Comparison of ENCODE assay signal across 18 cellular contexts in genomic region chr6:18530201-18530600, GRCh38.
DNase-seq lines count a peak whose midpoint lies in the region; ATAC-seq and TF ChIP-seq lines count a peak whose summit lies in the region.
"Had no signal": no experiment of that assay in that cellular context is flagged by ENCODE, and none has a peak within 500 bp of the region (broad histone marks: within the 10 kb centered on the region; RNA-seq: fewer than 3 reads in every experiment).

No MANE protein-coding gene starts in this region.

- H3K4me2 ChIP-seq in H9 (ENCODE audit: insufficient read depth, insufficient read length, low read length) = no peak overlapping the region
- H3K4me2 ChIP-seq in GM23338 = no peak overlapping the region
- H3K4me2 ChIP-seq: BLaER1 treated with 17β-estradiol and CSF1 and Interleukin-3, amounts not matched to agents 10 nM and 100 nM had no signal

- no peak overlapping the region for H3K9ac ChIP-seq in H9 (ENCODE audit: extremely low read depth, insufficient read length, low read length)
- H3K9ac ChIP-seq: BLaER1 treated with 17β-estradiol and CSF1 and Interleukin-3, amounts not matched to agents 10 nM and 100 nM had no signal

- H3K27ac ChIP-seq in A673 (ENCODE audit: low read depth, low read length, poor library complexity, severe bottlenecking) (peak overlapping the region; percentile 82), H9 (ENCODE audit: insufficient read length, low read depth, low read length) (no peak overlapping the region), esophagus muscularis mucosa (replicated peaks in 1 of 4) (no peak overlapping the region), sigmoid colon (no peak overlapping the region), GM23338 (ENCODE audit: low read depth) (no peak overlapping the region)
- H3K27ac ChIP-seq: BLaER1 treated with 17β-estradiol and CSF1 and Interleukin-3, amounts not matched to agents 10 nM and 100 nM had no signal

- no peak for ATAC-seq in GM23338

- no peaks in the 10 kb centered on the region for H3K36me3 ChIP-seq in A673 (ENCODE audit: insufficient read depth, low read length, poor library complexity, severe bottlenecking)
- no peaks in the 10 kb centered on the region for H3K36me3 ChIP-seq in esophagus muscularis mucosa
- no peaks in the 10 kb centered on the region for H3K36me3 ChIP-seq in sigmoid colon
- no peaks in the 10 kb centered on the region for H3K36me3 ChIP-seq in GM23338 (ENCODE audit: insufficient read depth)
- H3K36me3 ChIP-seq: BLaER1 treated with 17β-estradiol and CSF1 and Interleukin-3, amounts not matched to agents 10 nM and 100 nM had no signal

- H3K27me3 Mint-ChIP-seq in H9 (ENCODE audit: low read depth) (no peaks in the 10 kb centered on the region), GM23338 (ENCODE audit: insufficient read depth, low read depth, poor library complexity) (no peaks in the 10 kb centered on the region)

- H2BK120ac ChIP-seq in H9 (ENCODE audit: low read depth, low read length, poor library complexity, severe bottlenecking) = no peak overlapping the region

- no TSS peak for BruUV-seq in A673 (replicated peaks; lab: Mats Ljungman, UMichigan)

- no peak overlapping the region for H3K23ac ChIP-seq in H9 (ENCODE audit: insufficient read length, low read depth, low read length)

- H3K4me3 ChIP-seq in A673 (ENCODE audit: low read depth, low read length, poor library complexity, severe bottlenecking) = no peak overlapping the region
- no peak overlapping the region for H3K4me3 ChIP-seq in esophagus muscularis mucosa
- H3K4me3 ChIP-seq in sigmoid colon = no peak overlapping the region
- no peak overlapping the region for H3K4me3 ChIP-seq in GM23338
- H3K4me3 ChIP-seq: BLaER1 treated with 17β-estradiol and CSF1 and Interleukin-3, amounts not matched to agents 10 nM and 100 nM had no signal

- H4K91ac ChIP-seq in H9 (ENCODE audit: insufficient read length, low read depth, low read length) = no peak overlapping the region

- H3K14ac ChIP-seq in H9 (ENCODE audit: insufficient read depth, low read length) = no peak overlapping the region

- H3K4me3 Mint-ChIP-seq in H9 (no peak overlapping the region), GM23338 (no peak overlapping the region)
- H3K4me3 Mint-ChIP-seq: B cell; CD8-positive, alpha-beta memory T cell had no signal

- no peak overlapping the region for H2AFZ ChIP-seq in H9 (ENCODE audit: low read length)
- no peak overlapping the region for H2AFZ ChIP-seq in GM23338

- H3K23me2 ChIP-seq in H9 (ENCODE audit: insufficient read length, low read depth, low read length, poor library complexity, severe bottlenecking) = no peaks in the 10 kb centered on the region

- CTCF ChIA-PET in A673 (lab: Charles Lee) = no interaction called here

- intact Hi-C loops in A673 (cut with micrococcal nuclease; ENCODE audit: unreplicated experiment) = loop anchor here (1.0 kb wide), 2 partner anchors 65 to 204 kb away; no protein-coding TSS in a partner anchor
- intact Hi-C loops in esophagus muscularis mucosa (cut with DNase I) = no loop called here
- intact Hi-C loops in sigmoid colon (cut with DNase I) = no loop called here

- WGBS in H9 (ENCODE audit: extremely low coverage, insufficient read length, low lambda C conversion rate) = no CpG with 5 or more reads among the region's 1 CpG
- WGBS in esophagus muscularis mucosa = 95% methylated on average over 1 of the region's 1 CpG
- WGBS in sigmoid colon, 2 donors = 73 to 90% methylated on average over 1 of the region's 1 CpG

- no peak overlapping the region for H2AK5ac ChIP-seq in H9 (ENCODE audit: insufficient read length, low read length)

- H3K4ac ChIP-seq in H9 (ENCODE audit: low read depth, low read length) = no peak overlapping the region

- TF ChIP-seq POLR2A in esophagus muscularis mucosa (IDR thresholded peaks at IDR 0.05; ENCODE audit: low read depth) = no peak
- TF ChIP-seq POLR2A in sigmoid colon (IDR thresholded peaks at IDR 0.05) = no peak

- no peak overlapping the region for H2BK15ac ChIP-seq in H9 (ENCODE audit: low read depth, low read length)

- H4K20me1 ChIP-seq in H9 (ENCODE audit: control insufficient read depth, insufficient read depth, insufficient read length) = no peaks in the 10 kb centered on the region
- no peaks in the 10 kb centered on the region for H4K20me1 ChIP-seq in GM23338 (replicated peaks; ENCODE audit: insufficient read depth)
- H4K20me1 ChIP-seq: BLaER1 treated with 17β-estradiol and CSF1 and Interleukin-3, amounts not matched to agents 10 nM and 100 nM had no signal

- peaks cover 20 to 23% of the 10 kb centered on the region in 2 experiments for H3K4me1 Mint-ChIP-seq in H9
- peaks cover 18% of the 10 kb centered on the region; the same call in 2 of the 3 replicates for H3K4me1 Mint-ChIP-seq in GM23338
- H3K4me1 Mint-ChIP-seq: B cell; CD8-positive, alpha-beta memory T cell had no signal

- H3K79me2 ChIP-seq in H9 (ENCODE audit: insufficient read depth, low read length) = no peaks in the 10 kb centered on the region
- no peaks in the 10 kb centered on the region for H3K79me2 ChIP-seq in GM23338 (replicated peaks; ENCODE audit: insufficient read depth)

- H3K9me3 Mint-ChIP-seq in H9 = no peaks in the 10 kb centered on the region
- no peaks in the 10 kb centered on the region; the same call in 2 of the 3 replicates for H3K9me3 Mint-ChIP-seq in GM23338
- H3K9me3 Mint-ChIP-seq: CD8-positive, alpha-beta memory T cell had no signal

- DNase-seq in A673 (ENCODE audit: low spot score) (peak; percentile 91), H9 (no peak), NCI-H69 (lab: John Stamatoyannopoulos, UW) (peak; percentile 16), esophagus muscularis mucosa (ENCODE audit: extremely low spot score) (peak; percentile 19), NCI-H2171 (lab: John Stamatoyannopoulos, UW) (no peak), sigmoid colon (no peak), GF-D8 (lab: John Stamatoyannopoulos, UW) (no peak), GM23338 (ENCODE audit: low spot score) (no peak)
- DNase-seq: 8988T; CD8-positive, alpha-beta memory T cell; COR-L47; DMS 273 treated with DMSO at 0.1 percent for 48 hours; DMS79; GDM1; GOT3; H7 had no signal

- H3K9me2 ChIP-seq in GM23338 (ENCODE audit: insufficient read depth) = 0 out of 2 replicates have a peak, but pooled peaks cover 3% of the 10 kb centered on the region

- H4K5ac ChIP-seq in H9 (ENCODE audit: insufficient read length, low read depth, low read length) = no peak overlapping the region

- no peak overlapping the region for H2BK20ac ChIP-seq in H9 (ENCODE audit: low read depth, low read length, poor library complexity, severe bottlenecking)

- H3K4me1 ChIP-seq in A673 (ENCODE audit: insufficient read depth, low read length, poor library complexity, severe bottlenecking) (peaks cover 44% of the 10 kb centered on the region), H9 (ENCODE audit: insufficient read depth, low read length) (peaks cover 5% of the 10 kb centered on the region), esophagus muscularis mucosa (no peaks in the 10 kb centered on the region), sigmoid colon (no peaks in the 10 kb centered on the region), GM23338 (ENCODE audit: insufficient read depth) (peaks cover 22% of the 10 kb centered on the region)
- H3K4me1 ChIP-seq: BLaER1 treated with 17β-estradiol and CSF1 and Interleukin-3, amounts not matched to agents 10 nM and 100 nM had no signal

- no peaks in the 10 kb centered on the region for H3K79me1 ChIP-seq in H9 (ENCODE audit: insufficient read depth, low read depth, low read length, poor library complexity, severe bottlenecking)

- TF ChIP-seq CTCF in A673 (conservative IDR thresholded peaks at IDR 0.05; ENCODE audit: low read depth, low read length) (no peak), H9 (conservative IDR thresholded peaks at IDR 0.05) (no peak), esophagus muscularis mucosa (IDR thresholded peaks at IDR 0.05) (no peak), sigmoid colon (IDR thresholded peaks at IDR 0.05) (no peak), GM23338 (conservative IDR thresholded peaks at IDR 0.05; ENCODE audit: low read depth in 2 of 2) (no peak)

- POLR2A ChIA-PET in A673 (lab: Charles Lee; ENCODE audit: low non-redundant PET) = no interaction called here

- H3K18ac ChIP-seq in H9 (ENCODE audit: insufficient read length, low read depth, low read length) = no peak overlapping the region

- peak overlapping the region; percentile 41 for H2BK5ac ChIP-seq in H9 (ENCODE audit: insufficient read length, low read length)

- no peak overlapping the region for H2BK12ac ChIP-seq in H9 (ENCODE audit: insufficient read length, low read depth, low read length)

- TF ChIP-seq EP300 in esophagus muscularis mucosa (IDR thresholded peaks at IDR 0.05) (no peak), sigmoid colon (IDR thresholded peaks at IDR 0.05) (no peak)

- H4K8ac ChIP-seq in H9 (replicated peaks; ENCODE audit: insufficient read length, low read depth, low read length) = no peak overlapping the region

- H3K27ac Mint-ChIP-seq in H9 = no peak overlapping the region
- H3K27ac Mint-ChIP-seq in GM23338 = no peak overlapping the region
- H3K27ac Mint-ChIP-seq: B cell; CD8-positive, alpha-beta memory T cell had no signal

- no peaks in the 10 kb centered on the region for H3F3A ChIP-seq in GM23338 (replicated peaks; ENCODE audit: low read depth)

- H3K9me3 ChIP-seq in A673 (ENCODE audit: low read depth, low read length, poor library complexity, severe bottlenecking) = no peaks in the 10 kb centered on the region
- H3K9me3 ChIP-seq in H9 (ENCODE audit: control insufficient read depth, low read depth, low read length) = no peaks in the 10 kb centered on the region
- H3K9me3 ChIP-seq in esophagus muscularis mucosa = no peaks in the 10 kb centered on the region
- H3K9me3 ChIP-seq in sigmoid colon = no peaks in the 10 kb centered on the region
- H3K9me3 ChIP-seq: BLaER1 treated with 17β-estradiol and CSF1 and Interleukin-3, amounts not matched to agents 10 nM and 100 nM had no signal

- no peak overlapping the region for H3K56ac ChIP-seq in H9 (ENCODE audit: insufficient read length, low read depth, low read length)

- no peak overlapping the region for H3T11ph ChIP-seq in H9 (ENCODE audit: low read length)

- H3K36me3 Mint-ChIP-seq in H9 (ENCODE audit: insufficient read depth in 1 of 3, low read depth in 3 of 3) = no peaks in the 10 kb centered on the region
- no peaks in the 10 kb centered on the region for H3K36me3 Mint-ChIP-seq in GM23338 (ENCODE audit: low read depth)
- H3K36me3 Mint-ChIP-seq: CD8-positive, alpha-beta memory T cell had no signal

- no peaks in the 10 kb centered on the region for H3K27me3 ChIP-seq in A673 (replicated peaks; ENCODE audit: insufficient read depth, low read depth, low read length, poor library complexity)
- H3K27me3 ChIP-seq in H9 (ENCODE audit: insufficient read depth, low read length) = no peaks in the 10 kb centered on the region
- peaks cover 0 to 4% (median 0%) of the 10 kb centered on the region in 4 donors for H3K27me3 ChIP-seq in esophagus muscularis mucosa
- H3K27me3 ChIP-seq in sigmoid colon = no peaks in the 10 kb centered on the region
- H3K27me3 ChIP-seq in GM23338 (ENCODE audit: insufficient read depth) = no peaks in the 10 kb centered on the region
- H3K27me3 ChIP-seq: BLaER1 treated with 17β-estradiol and CSF1 and Interleukin-3, amounts not matched to agents 10 nM and 100 nM had no signal

TF ChIP-seq in GM23338, 12 proteins besides CTCF, POLR2A, EP300 and RAD21 (continues in another document):
- TF ChIP-seq CREB1 (CRISPR knock-in tag; IDR thresholded peaks at IDR 0.05; ENCODE audit: low read depth) (no peak), ZNF331 (CRISPR knock-in tag; IDR thresholded peaks at IDR 0.05; ENCODE audit: low read depth) (no peak), POLR2AphosphoS5 (IDR thresholded peaks at IDR 0.05; ENCODE audit: low read depth) (no peak)

Comparison
In these comparisons a context has a peak if more than half of its experiments do, and no peak if none do; other contexts are left out.
1. DNase-seq: peak in A673 (single experiment), NCI-H69 (single experiment) and esophagus muscularis mucosa (single experiment); none in H9 (single experiment), NCI-H2171 (single experiment), sigmoid colon (single experiment), GF-D8 (single experiment) and GM23338 (single experiment).